8 cellular contexts compared by ENCODE assay signal in genomic region chr14:100417466-100417865, GRCh38. TPM values are rescaled to one million over a fixed set of nuclear protein-coding genes. Genes with fewer than 3 reads are reported as not detected.
DNase-seq lines count a peak whose midpoint lies in the region; ATAC-seq, FAIRE-seq and TF ChIP-seq lines count a peak whose summit lies in the region.

No MANE protein-coding gene starts in this region.

- peak overlapping the region in 3 of 4 donors; percentile 23 to 54 (median 32) for H3K27ac ChIP-seq in body of pancreas
- no peak overlapping the region for H3K27ac ChIP-seq in iPS DF 6.9 (ENCODE audit: low read length)
- H3K27ac ChIP-seq in small intestine (ENCODE audit: low read depth in 1 of 2, low read length in 1 of 2) = peak overlapping the region in 1 of 2 donors; percentile 22

- H3K4me1 ChIP-seq in body of pancreas = peaks cover 4% of the 10 kb centered on the region
- no peaks in the 10 kb centered on the region for H3K4me1 ChIP-seq in iPS DF 6.9 (ENCODE audit: control insufficient read depth, insufficient read depth, low read length)
- H3K4me1 ChIP-seq in small intestine (ENCODE audit: control insufficient read depth in 2 of 2, insufficient read depth in 1 of 2, low read depth in 1 of 2, low read length in 1 of 2) = peaks cover 0 to 3% of the 10 kb centered on the region in 2 donors

- intact Hi-C loops in body of pancreas (cut with DNase I) = no loop called here

- ATAC-seq in body of pancreas (peak; percentile 95), GM19455 (IDR thresholded peaks at IDR 0.05; ENCODE audit: unreplicated experiment) (no peak), GM18502 (IDR thresholded peaks at IDR 0.05; ENCODE audit: poor library complexity, unreplicated experiment) (no peak)

- WGBS in body of pancreas, 2 donors = 41 to 61% methylated on average over 7 of the region's 7 CpGs
- no CpG with 5 or more reads among the region's 7 CpGs for WGBS in iPS DF 6.9 (ENCODE audit: insufficient coverage, insufficient read length)
- WGBS in small intestine, 3 donors = 26 to 65% (median 50%) methylated on average over 7 of the region's 7 CpGs

- peak; percentile 88 for DNase-seq in AG10803 (ENCODE audit: low read depth)
- peak; percentile 56 for DNase-seq in MV-4-11 (lab: John Stamatoyannopoulos, UW)
- peak; percentile 73 to 90 (median 82) for DNase-seq in body of pancreas
- DNase-seq in iPS DF 6.9 (ENCODE audit: low read depth, low spot score) = peak; percentile 48
- peak; percentile 89 for DNase-seq in small intestine
- DNase-seq in activated CD4-positive, alpha-beta T cell treated with anti-CD3 and anti-CD28 coated beads, Interleukin-2, amount 50 U/mL, for 1 hour = no peak

- no peak for FAIRE-seq in small intestine (lab: Jason Lieb, UNC)

- H3K27me3 ChIP-seq in body of pancreas (no peaks in the 10 kb centered on the region), iPS DF 6.9 (ENCODE audit: control insufficient read depth, insufficient read depth, low read length) (no peaks in the 10 kb centered on the region), small intestine (ENCODE audit: control insufficient read depth in 2 of 2, insufficient read depth in 2 of 2, low read length in 2 of 2) (no peaks in the 10 kb centered on the region)

- TF ChIP-seq CTCF in AG10803 (conservative IDR thresholded peaks at IDR 0.05; ENCODE audit: low read length) (peak; percentile 98), body of pancreas (IDR thresholded peaks at IDR 0.05) (peak; percentile 33 to 96 (median 74))

- TF ChIP-seq POLR2A in body of pancreas (IDR thresholded peaks at IDR 0.05) = no peak

- no peaks in the 10 kb centered on the region for H3K36me3 ChIP-seq in body of pancreas (replicated peaks in 1 of 2; ENCODE audit: insufficient read depth in 1 of 2, low read depth in 2 of 2)
- H3K36me3 ChIP-seq in iPS DF 6.9 (ENCODE audit: control insufficient read depth, insufficient read depth, low read length) = no peaks in the 10 kb centered on the region
- no peaks in the 10 kb centered on the region for H3K36me3 ChIP-seq in small intestine (ENCODE audit: control insufficient read depth in 2 of 2, insufficient read depth in 2 of 2, low read length in 2 of 2)

- H3K4me3 ChIP-seq in AG10803 (ENCODE audit: low read length) (no peak overlapping the region), body of pancreas (no peak overlapping the region), iPS DF 6.9 (ENCODE audit: low read length) (no peak overlapping the region), small intestine (ENCODE audit: low read depth in 1 of 2, low read length in 2 of 2) (no peak overlapping the region)

- no peaks in the 10 kb centered on the region for H3K9me3 ChIP-seq in body of pancreas
- no peaks in the 10 kb centered on the region for H3K9me3 ChIP-seq in iPS DF 6.9 (ENCODE audit: control insufficient read depth, insufficient read depth, low read length)
- H3K9me3 ChIP-seq in small intestine (ENCODE audit: control insufficient read depth, low read depth) = no peaks in the 10 kb centered on the region

RNA-seq across cellular contexts. Expression of gene WDR25, which starts 41.2 kb away (rescaled TPM):
- 1 to 10 TPM; 7.9 to 8.0 TPM for total RNA-seq in body of pancreas
- polyA plus RNA-seq in small intestine = 1 to 10 TPM; 3.4 to 6.7 (median 4.3) TPM
